In genomic region chr20:16749573-16749972, GRCh38 we compare ENCODE assay signal across 26 cellular contexts. TPM values are rescaled to one million over a fixed set of nuclear protein-coding genes. Genes with fewer than 3 reads are reported as not detected.
DNase-seq lines count a peak whose midpoint lies in the region; ATAC-seq and TF ChIP-seq lines count a peak whose summit lies in the region.
"Had no signal": no experiment of that assay in that cellular context is flagged by ENCODE, and none has a peak within 500 bp of the region (broad histone marks: within the 10 kb centered on the region; RNA-seq: fewer than 3 reads in every experiment).

No MANE protein-coding gene starts in this region.

- TF ChIP-seq CTCF in HFFc6 (IDR thresholded peaks at IDR 0.05) (peak; percentile 40), chondrocyte (IDR thresholded peaks at IDR 0.05) (peak; percentile 25), nephron progenitor cell (IDR thresholded peaks at IDR 0.05) (peak; percentile 27)

- H3K27me3 Mint-ChIP-seq in HFFc6 (ENCODE audit: insufficient read depth) (peaks cover 3% of the 10 kb centered on the region; the same call in 1 of the 2 replicates), chondrocyte (ENCODE audit: low read depth) (peaks cover 26% of the 10 kb centered on the region), nephron progenitor cell (ENCODE audit: low read depth, poor library complexity) (peaks cover 13% of the 10 kb centered on the region)
- H3K27me3 Mint-ChIP-seq in natural killer cell treated with Interleukin-12 subunit alpha and Interleukin-12 subunit beta and Interleukin-15 and Interleukin-18, amount 100 ng/mL, for 72 hours, result peaks cover 28 to 42% of the 10 kb centered on the region in 2 donors
- H3K27me3 Mint-ChIP-seq: activated T-cell treated with anti-CD3 and anti-CD28 coated beads, Interleukin-2, amount 50 U/mL, for 24 hours had no signal

- H3K4me3 Mint-ChIP-seq in HFFc6, result no peak overlapping the region
- no peak overlapping the region for H3K4me3 Mint-ChIP-seq in chondrocyte (ENCODE audit: unreplicated experiment)
- no peak overlapping the region for H3K4me3 Mint-ChIP-seq in nephron progenitor cell
- H3K4me3 Mint-ChIP-seq in natural killer cell treated with Interleukin-12 subunit alpha and Interleukin-12 subunit beta and Interleukin-15 and Interleukin-18, amount 100 ng/mL, for 72 hours, result no peak overlapping the region
- H3K4me3 Mint-ChIP-seq: activated T-cell treated with anti-CD3 and anti-CD28 coated beads, Interleukin-2, amount 50 U/mL, for 24 hours; stimulated activated naive CD8-positive, alpha-beta T cell treated with anti-CD3 and anti-CD28 coated beads, Interleukin-15, Interleukin-2, amounts not matched to agents 100 ng/mL and 50 ng/mL, for 24 hours had no signal

- H3K9me3 Mint-ChIP-seq in HFFc6 (no peaks in the 10 kb centered on the region), chondrocyte (ENCODE audit: low read depth) (no peaks in the 10 kb centered on the region), nephron progenitor cell (no peaks in the 10 kb centered on the region)
- H3K9me3 Mint-ChIP-seq in natural killer cell treated with Interleukin-12 subunit alpha and Interleukin-12 subunit beta and Interleukin-15 and Interleukin-18, amount 100 ng/mL, for 72 hours, result no peaks in the 10 kb centered on the region
- no peaks in the 10 kb centered on the region for H3K9me3 Mint-ChIP-seq in activated naive CD4-positive, alpha-beta T cell treated with anti-CD3 and anti-CD28 coated beads, Interleukin-2, amount 50 U/mL, for 72 hours
- H3K9me3 Mint-ChIP-seq: activated T-cell treated with anti-CD3 and anti-CD28 coated beads, Interleukin-2, amount 50 U/mL, for 24 hours; stimulated activated naive CD8-positive, alpha-beta T cell treated with anti-CD3 and anti-CD28 coated beads, Interleukin-15, Interleukin-2, amounts not matched to agents 100 ng/mL and 50 ng/mL, for 24 hours had no signal

- H3K36me3 Mint-ChIP-seq in HFFc6 (ENCODE audit: low read depth), result no peaks in the 10 kb centered on the region
- no peaks in the 10 kb centered on the region for H3K36me3 Mint-ChIP-seq in chondrocyte (ENCODE audit: low read depth)
- no peaks in the 10 kb centered on the region for H3K36me3 Mint-ChIP-seq in nephron progenitor cell (ENCODE audit: low read depth)
- H3K36me3 Mint-ChIP-seq in natural killer cell treated with Interleukin-12 subunit alpha and Interleukin-12 subunit beta and Interleukin-15 and Interleukin-18, amount 100 ng/mL, for 72 hours, result no peaks in the 10 kb centered on the region
- H3K36me3 Mint-ChIP-seq in activated naive CD4-positive, alpha-beta T cell treated with anti-CD3 and anti-CD28 coated beads, Interleukin-2, amount 50 U/mL, for 72 hours, result no peaks in the 10 kb centered on the region

- DNase-seq in D341Med (ENCODE audit: low spot score) (peak; percentile 47), HFFc6 (no peak), chondrocyte (ENCODE audit: low spot score) (no peak), nephron progenitor cell (peak; percentile 21), cerebellar cortex (ENCODE audit: low spot score) (no peak)
- DNase-seq in natural killer cell treated with Interleukin-12 subunit alpha and Interleukin-12 subunit beta and Interleukin-15 and Interleukin-18, amount 100 ng/mL, for 72 hours (ENCODE audit: low spot score), result no peak
- DNase-seq in activated naive CD4-positive, alpha-beta T cell treated with anti-CD3 and anti-CD28 coated beads, Interleukin-2, amount 50 U/mL, for 72 hours (ENCODE audit: low spot score in 2 of 2), result no peak
- DNase-seq: activated CD4-positive, alpha-beta T cell treated with anti-CD3 and anti-CD28 coated beads for 1 hour; activated CD8-positive, alpha-beta memory T cell treated with anti-CD3 and anti-CD28 coated beads for 24 hours; activated naive CD4-positive, alpha-beta T cell; activated T-cell treated with anti-CD3 and anti-CD28 coated beads, Interleukin-2, amount 50 U/mL, for 24 hours; EL; foreskin fibroblast; kidney glomerular epithelial cell; NCI-H1694 treated with DMSO at 0.1 percent for 48 hours; nucleus accumbens; retina; SHP77 treated with DMSO at 0.1 percent for 48 hours; spleen; tibial artery had no signal

- H3K4me1 Mint-ChIP-seq in HFFc6 (ENCODE audit: low read depth) (no peaks in the 10 kb centered on the region), chondrocyte (ENCODE audit: low read depth) (no peaks in the 10 kb centered on the region), nephron progenitor cell (no peaks in the 10 kb centered on the region)
- H3K4me1 Mint-ChIP-seq in natural killer cell treated with Interleukin-12 subunit alpha and Interleukin-12 subunit beta and Interleukin-15 and Interleukin-18, amount 100 ng/mL, for 72 hours (ENCODE audit: low read depth in 2 of 2), result no peaks in the 10 kb centered on the region

- H3K27ac Mint-ChIP-seq in HFFc6, result no peak overlapping the region
- H3K27ac Mint-ChIP-seq in chondrocyte (ENCODE audit: unreplicated experiment), result no peak overlapping the region
- no peak overlapping the region for H3K27ac Mint-ChIP-seq in nephron progenitor cell
- no peak overlapping the region for H3K27ac Mint-ChIP-seq in natural killer cell treated with Interleukin-12 subunit alpha and Interleukin-12 subunit beta and Interleukin-15 and Interleukin-18, amount 100 ng/mL, for 72 hours
- no peak overlapping the region for H3K27ac Mint-ChIP-seq in activated naive CD4-positive, alpha-beta T cell treated with anti-CD3 and anti-CD28 coated beads, Interleukin-2, amount 50 U/mL, for 72 hours
- H3K27ac Mint-ChIP-seq: activated T-cell treated with anti-CD3 and anti-CD28 coated beads, Interleukin-2, amount 50 U/mL, for 24 hours; stimulated activated naive CD8-positive, alpha-beta T cell treated with anti-CD3 and anti-CD28 coated beads, Interleukin-15, Interleukin-2, amounts not matched to agents 100 ng/mL and 50 ng/mL, for 24 hours had no signal

- no peak for ATAC-seq in natural killer cell treated with Interleukin-12 subunit alpha and Interleukin-12 subunit beta and Interleukin-15 and Interleukin-18, amount 100 ng/mL, for 72 hours
- ATAC-seq in GM19455 (IDR thresholded peaks at IDR 0.05; ENCODE audit: unreplicated experiment), result no peak
- no peak for ATAC-seq in activated naive CD4-positive, alpha-beta T cell treated with anti-CD3 and anti-CD28 coated beads, Interleukin-2, amount 50 U/mL, for 72 hours

RNA-seq across cellular contexts. Expression of gene OTOR, which starts 1.4 kb away (rescaled TPM):
- total RNA-seq in HFFc6 (2021; fragmentation: NEBNext Ultra II Directional; extraction: Animal tissue kit (Norgen Biotek cat#: 25700)), result not detected
- not detected in 3 replicates for total RNA-seq in chondrocyte
- not detected for total RNA-seq in natural killer cell treated with Interleukin-12 subunit alpha and Interleukin-12 subunit beta and Interleukin-15 and Interleukin-18, amount 100 ng/mL, for 72 hours
- not detected for total RNA-seq in activated naive CD4-positive, alpha-beta T cell treated with anti-CD3 and anti-CD28 coated beads, Interleukin-2, amount 50 U/mL, for 72 hours
- total RNA-seq: cardiac septum, epithelial cell of proximal tubule, HT1080, lung, spleen had no signal

RNA-seq across cellular contexts. Expression of gene SNRPB2, which starts 19.7 kb away (rescaled TPM):
- total RNA-seq in HFFc6 (2021; fragmentation: NEBNext Ultra II Directional; extraction: Animal tissue kit (Norgen Biotek cat#: 25700)), result 10 to 100 TPM; 61.8 to 84.8 (median 77.0) TPM
- total RNA-seq in chondrocyte, result 43.0 to 47.9 TPM (median 44.3 TPM) in 3 replicates
- total RNA-seq in natural killer cell treated with Interleukin-12 subunit alpha and Interleukin-12 subunit beta and Interleukin-15 and Interleukin-18, amount 100 ng/mL, for 72 hours, result 10 to 100 TPM; 80.2 to 99.4 TPM
- total RNA-seq in activated naive CD4-positive, alpha-beta T cell treated with anti-CD3 and anti-CD28 coated beads, Interleukin-2, amount 50 U/mL, for 72 hours, result 100 to 1,000 TPM in 1 of 2 donors, 10 to 100 TPM in 1; 88.2 to 104 TPM

Comparison
In these comparisons a context has a peak if more than half of its experiments do, and no peak if none do; other contexts are left out.
1. DNase-seq: peak in D341Med (single experiment) and nephron progenitor cell (single experiment); none in HFFc6 (single experiment), chondrocyte (single experiment), natural killer cell treated with Interleukin-12 subunit alpha and Interleukin-12 subunit beta and Interleukin-15 and Interleukin-18, amount 100 ng/mL, for 72 hours (single experiment), cerebellar cortex (single experiment) and activated naive CD4-positive, alpha-beta T cell treated with anti-CD3 and anti-CD28 coated beads, Interleukin-2, amount 50 U/mL, for 72 hours (0 of 2).
2. Peak in every context shown above with its lines, with median percentiles within 50 percentile points of each other: CTCF ChIP-seq.